ENCODE assay signal across 1 cellular context in genomic region chr3:194637066-194637465, GRCh38.
TF ChIP-seq lines count a peak whose summit lies in the region.

No MANE protein-coding gene starts in this region.

TF ChIP-seq in GM23338, 12 proteins besides CTCF, POLR2A, EP300 and RAD21:
- TF ChIP-seq NANOG (IDR thresholded peaks at IDR 0.05; ENCODE audit: borderline replicate concordance), result no peak
